In genomic region chr13:110712849-110713641, GRCh38 we compare ENCODE assay signal across 8 cellular contexts. TPM values are rescaled to one million over a fixed set of nuclear protein-coding genes. Genes with fewer than 3 reads are reported as not detected.
DNase-seq lines count a peak whose midpoint lies in the region; ATAC-seq and TF ChIP-seq lines count a peak whose summit lies in the region.

No MANE protein-coding gene starts in this region.

- DNase-seq in NCI-H1105 (lab: John Stamatoyannopoulos, UW): peak; percentile 100
- peak; percentile 97 for DNase-seq in SKM-1 (lab: John Stamatoyannopoulos, UW; ENCODE audit: unreplicated experiment)
- DNase-seq in activated naive CD8-positive, alpha-beta T cell treated with anti-CD3 and anti-CD28 coated beads for 36 hours: peak; percentile 99
- DNase-seq in glomerular visceral epithelial cell (ENCODE audit: extremely low spot score): peak; percentile 100
- DNase-seq in omental fat pad (ENCODE audit: low spot score): peak; percentile 90
- peak; percentile 99 for DNase-seq in testis

- peak overlapping the region; percentile 100 for H3K4me3 Mint-ChIP-seq in activated naive CD8-positive, alpha-beta T cell treated with anti-CD3 and anti-CD28 coated beads for 36 hours

- peaks cover 2% of the 10 kb centered on the region for H3K36me3 Mint-ChIP-seq in activated naive CD8-positive, alpha-beta T cell treated with anti-CD3 and anti-CD28 coated beads for 36 hours

- WGBS in testis, 2 donors: 1% methylated on average over 28 to 52 of the region's 68 CpGs

- H3K4me3 ChIP-seq in testis: peak overlapping the region; percentile 67 to 99

- intact Hi-C loops in testis (cut with DNase I; ENCODE audit: low total_unique reads): loop anchor here (10.0 kb wide), 3 partner anchors 98 to 202 kb away; partner anchors contain the start of genes ANKRD10 and NAXD

- H3K9me3 Mint-ChIP-seq in activated naive CD8-positive, alpha-beta T cell treated with anti-CD3 and anti-CD28 coated beads for 36 hours: no peaks in the 10 kb centered on the region

- no peak for TF ChIP-seq CTCF in omental fat pad (IDR thresholded peaks at IDR 0.05)
- TF ChIP-seq CTCF in testis (IDR thresholded peaks at IDR 0.05): no peak

- peak overlapping the region; percentile 100 for H3K27ac Mint-ChIP-seq in activated naive CD8-positive, alpha-beta T cell treated with anti-CD3 and anti-CD28 coated beads for 36 hours

- ATAC-seq in HG02642 (IDR thresholded peaks at IDR 0.05; ENCODE audit: poor library complexity, unreplicated experiment): peak; percentile 53
- peak; percentile 78 for ATAC-seq in omental fat pad (ENCODE audit: low FRiP score)

- H3K4me1 Mint-ChIP-seq in activated naive CD8-positive, alpha-beta T cell treated with anti-CD3 and anti-CD28 coated beads for 36 hours: peaks cover 22% of the 10 kb centered on the region

- TF ChIP-seq POLR2A in GM10847 (IDR thresholded peaks at IDR 0.05; ENCODE audit: extremely low read depth, insufficient read length) (peak; percentile 99), testis (IDR thresholded peaks at IDR 0.05) (peak; percentile 87)

- peak overlapping the region; percentile 99 to 100 for H3K27ac ChIP-seq in testis

- H3K9me3 ChIP-seq in testis: no peaks in the 10 kb centered on the region

- H3K27me3 ChIP-seq in testis: no peaks in the 10 kb centered on the region

- no peaks in the 10 kb centered on the region for H3K36me3 ChIP-seq in testis (ENCODE audit: low read depth, missing control alignments)

- peaks cover 21% of the 10 kb centered on the region for H3K4me1 ChIP-seq in testis

- peaks cover 4% of the 10 kb centered on the region for H3K27me3 Mint-ChIP-seq in activated naive CD8-positive, alpha-beta T cell treated with anti-CD3 and anti-CD28 coated beads for 36 hours

RNA-seq across cellular contexts. Expression of gene ING1, which starts 0.5 kb away (rescaled TPM):
- total RNA-seq in activated naive CD8-positive, alpha-beta T cell treated with anti-CD3 and anti-CD28 coated beads for 36 hours: 10 to 100 TPM; 16.7 to 18.4 TPM
- total RNA-seq in omental fat pad (10 to 100 TPM; 14.9 to 56.6 (median 20.8) TPM), testis (10 to 100 TPM; 43.6 to 45.5 TPM)
- 42.2 TPM for polyA plus RNA-seq in testis (ENCODE audit: insufficient read depth, low read depth, low replicate concordance)

RNA-seq across cellular contexts. Expression of gene CARS2, which starts 7.1 kb away (rescaled TPM):
- total RNA-seq in activated naive CD8-positive, alpha-beta T cell treated with anti-CD3 and anti-CD28 coated beads for 36 hours: 10 to 100 TPM; 81.1 to 84.8 TPM
- total RNA-seq in omental fat pad (100 to 1,000 TPM in 1 of 4 donors, 10 to 100 TPM in 3; 40.0 to 398 (median 65.2) TPM), testis (100 to 1,000 TPM; 100 to 116 TPM)
- polyA plus RNA-seq in testis (ENCODE audit: insufficient read depth, low read depth, low replicate concordance): 60.4 TPM

Comparison
In these comparisons a context has a peak if more than half of its experiments do, and no peak if none do; other contexts are left out.
1. Peak in every context shown above with its lines: DNase-seq, ATAC-seq, H3K4me3 ChIP-seq and H3K27ac ChIP-seq.